ENCODE assay signal across 1 cellular context in genomic region chr16:53511403-53512280, GRCh38.
TF ChIP-seq lines count a peak whose summit lies in the region.

No MANE protein-coding gene starts in this region.

TF ChIP-seq in K562, 482 proteins besides CTCF, POLR2A, EP300 and RAD21 (continued from another document):
- no peak for TF ChIP-seq HINFP (tag; conservative IDR thresholded peaks at IDR 0.05; ENCODE audit: low read depth)
- no peak for TF ChIP-seq TSC22D4 (tag; IDR thresholded peaks at IDR 0.05)
- no peak for TF ChIP-seq RNF219 (CRISPR knock-in tag; IDR thresholded peaks at IDR 0.05)
- TF ChIP-seq CHD4 (IDR thresholded peaks at IDR 0.05; ENCODE audit: insufficient read depth, insufficient replicate concordance, low read depth, low read length, poor library complexity, severe bottlenecking), result no peak
- TF ChIP-seq PKNOX1 (IDR thresholded peaks at IDR 0.05), result no peak
- no peak for TF ChIP-seq ELK1 (CRISPR knock-in tag; IDR thresholded peaks at IDR 0.05)
- no peak for TF ChIP-seq NR2C2 (CRISPR knock-in tag; IDR thresholded peaks at IDR 0.05)
- peak; percentile 44; the same call in 1 of the 2 replicates for TF ChIP-seq NR2C2 (tag; IDR thresholded peaks at IDR 0.05)
- TF ChIP-seq RBM17 (IDR thresholded peaks at IDR 0.05; ENCODE audit: borderline replicate concordance, low read depth, low read length), result no peak
- TF ChIP-seq KDM1A (IDR thresholded peaks at IDR 0.05), result no peak
- TF ChIP-seq ZBTB17 (CRISPR knock-in tag; IDR thresholded peaks at IDR 0.05), result no peak
